ENCODE assay signal across 8 cellular contexts in genomic region chr4:7068279-7068842, GRCh38. TPM values are rescaled to one million over a fixed set of nuclear protein-coding genes. Genes with fewer than 3 reads are reported as not detected.
DNase-seq lines count a peak whose midpoint lies in the region; ATAC-seq and TF ChIP-seq lines count a peak whose summit lies in the region.

No MANE protein-coding gene starts in this region.

- peak overlapping the region; percentile 85 to 93 for H3K27ac ChIP-seq in tibial artery

- no peaks in the 10 kb centered on the region for H3K36me3 ChIP-seq in kidney epithelial cell (ENCODE audit: control insufficient read depth, insufficient read depth, low read length)
- H3K36me3 ChIP-seq in tibial artery: peaks cover 7 to 14% (median 8%) of the 10 kb centered on the region in 3 donors

- H3K27ac Mint-ChIP-seq in activated naive CD4-positive, alpha-beta T cell treated with anti-CD3 and anti-CD28 coated beads, Interleukin-2, amount 50 U/mL, for 72 hours: peak overlapping the region; percentile 90 to 98

- H3K27me3 ChIP-seq in kidney epithelial cell (ENCODE audit: control insufficient read depth, insufficient read depth, low read length) (peaks cover 2% of the 10 kb centered on the region), tibial artery (no peaks in the 10 kb centered on the region)

- DNase-seq in activated T-cell treated with anti-CD3 and anti-CD28 coated beads, Interleukin-2, amount 50 U/mL, for 1 hour: peak; percentile 100
- DNase-seq in activated T-cell treated with anti-CD3 and anti-CD28 coated beads for 4 hours (no peak), kidney epithelial cell (ENCODE audit: low read depth) (no peak), tibial artery (no peak), GOT3 (lab: John Stamatoyannopoulos, UW) (no peak), globus pallidus (ENCODE audit: low spot score) (no peak)
- DNase-seq in activated naive CD4-positive, alpha-beta T cell treated with anti-CD3 and anti-CD28 coated beads, Interleukin-2, amount 50 U/mL, for 72 hours (ENCODE audit: low spot score in 2 of 2): no peak

- intact Hi-C loops in tibial artery (cut with DNase I; ENCODE audit: low total_unique reads): loop anchor here (2.0 kb wide), 2 partner anchors 26 to 82 kb away; partner anchors contain the start of gene TADA2B

- no peaks in the 10 kb centered on the region for H3K9me3 Mint-ChIP-seq in activated naive CD4-positive, alpha-beta T cell treated with anti-CD3 and anti-CD28 coated beads, Interleukin-2, amount 50 U/mL, for 72 hours

- H3K4me3 ChIP-seq in kidney epithelial cell (ENCODE audit: low read depth, low read length): peak overlapping the region; percentile 92
- peak overlapping the region; percentile 67 to 90 for H3K4me3 ChIP-seq in tibial artery

- H3K4me1 ChIP-seq in tibial artery: peaks cover 0 to 30% (median 23%) of the 10 kb centered on the region in 4 donors

- peak; percentile 24 for ATAC-seq in HG03135 (IDR thresholded peaks at IDR 0.05; ENCODE audit: unreplicated experiment)
- ATAC-seq in activated naive CD4-positive, alpha-beta T cell treated with anti-CD3 and anti-CD28 coated beads, Interleukin-2, amount 50 U/mL, for 72 hours: no peak

- no peaks in the 10 kb centered on the region for H3K9me3 ChIP-seq in tibial artery

- TF ChIP-seq CTCF in kidney epithelial cell (IDR thresholded peaks at IDR 0.05; ENCODE audit: insufficient read depth, low read length, poor library complexity, severe bottlenecking): no peak
- TF ChIP-seq CTCF in tibial artery (IDR thresholded peaks at IDR 0.05): peak in 1 of 2 experiments; percentile 6

- peaks cover 21 to 35% of the 10 kb centered on the region in 2 donors for H3K36me3 Mint-ChIP-seq in activated naive CD4-positive, alpha-beta T cell treated with anti-CD3 and anti-CD28 coated beads, Interleukin-2, amount 50 U/mL, for 72 hours

RNA-seq across cellular contexts. Expression of gene GRPEL1, which starts 0.5 kb away (rescaled TPM):
- 10 to 100 TPM; 60.7 to 81.9 TPM for total RNA-seq in activated naive CD4-positive, alpha-beta T cell treated with anti-CD3 and anti-CD28 coated beads, Interleukin-2, amount 50 U/mL, for 72 hours
- 31.5 and 43.9 TPM in 2 replicates for total RNA-seq in kidney epithelial cell

RNA-seq across cellular contexts. Expression of gene TADA2B, which starts 25.2 kb away (rescaled TPM):
- total RNA-seq in activated naive CD4-positive, alpha-beta T cell treated with anti-CD3 and anti-CD28 coated beads, Interleukin-2, amount 50 U/mL, for 72 hours: 10 to 100 TPM; 11.8 to 12.7 TPM
- 26.9 and 27.9 TPM in 2 replicates for total RNA-seq in kidney epithelial cell
